Comparison of ENCODE assay signal across 8 cellular contexts in the genomic region with DNA sequence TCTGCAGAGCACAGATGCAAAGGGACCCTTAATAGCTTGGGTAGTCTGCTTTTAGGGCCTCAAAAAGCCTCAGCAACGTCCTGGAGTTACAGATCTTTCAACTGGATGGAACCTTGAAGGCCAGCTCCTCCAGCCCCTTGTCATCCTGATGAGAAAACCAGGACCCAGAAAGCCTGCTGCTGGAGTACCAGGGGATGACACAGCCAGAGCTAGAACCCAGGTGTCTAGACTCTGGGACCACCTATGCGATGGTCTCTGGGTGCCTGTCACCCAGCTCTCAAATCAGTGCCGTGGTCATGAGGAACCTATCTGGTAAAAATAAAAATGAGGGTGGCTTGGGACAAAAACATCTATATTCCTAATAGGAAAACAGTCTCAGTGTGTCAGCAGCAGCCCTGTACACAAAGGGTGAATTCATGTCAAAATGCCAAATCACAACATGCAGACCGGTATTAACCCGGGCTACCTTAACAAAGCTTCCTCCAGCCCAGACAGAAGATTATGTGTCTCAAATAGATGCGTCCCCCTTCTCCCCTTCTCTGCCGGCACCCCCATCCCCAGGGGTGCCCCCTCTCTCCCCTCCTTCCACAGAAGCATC. TPM values are rescaled to one million over a fixed set of nuclear protein-coding genes. Genes with fewer than 3 reads are reported as not detected.
DNase-seq lines count a peak whose midpoint lies in the region; ATAC-seq, FAIRE-seq and TF ChIP-seq lines count a peak whose summit lies in the region.

No MANE protein-coding gene starts in this region.

- H3K4me3 Mint-ChIP-seq in activated T-helper 2 cell treated with anti-CD3 and anti-CD28 coated beads, Interferon-gamma antibody, Interleukin-2, Interleukin-4, amounts not matched to agents 10 μg/mL and 5 μg/mL and 100 μg/mL, durations not matched to agents 14 hours and 24 hours and 36 hours (ENCODE audit: low read depth), result peak overlapping the region; percentile 14
- H3K4me3 Mint-ChIP-seq in glutamatergic neuron (ENCODE audit: unreplicated experiment), result peak overlapping the region; percentile 42

- peaks cover 45% of the 10 kb centered on the region for H3K4me1 Mint-ChIP-seq in activated T-helper 2 cell treated with anti-CD3 and anti-CD28 coated beads, Interferon-gamma antibody, Interleukin-2, Interleukin-4, amounts not matched to agents 10 μg/mL and 5 μg/mL and 100 μg/mL, durations not matched to agents 14 hours and 24 hours and 36 hours (ENCODE audit: low read depth)
- peaks cover 44% of the 10 kb centered on the region for H3K4me1 Mint-ChIP-seq in glutamatergic neuron (ENCODE audit: low read depth, unreplicated experiment)

- intact Hi-C loops in activated T-helper 2 cell treated with anti-CD3 and anti-CD28 coated beads, Interferon-gamma antibody, Interleukin-2, Interleukin-4, amounts not matched to agents 10 μg/mL and 5 μg/mL and 100 μg/mL, durations not matched to agents 14 hours and 24 hours and 36 hours (cut with micrococcal nuclease), result no loop called here
- intact Hi-C loops in gastrocnemius medialis (cut with DNase I; ENCODE audit: low total_unique reads), result no loop called here

- H3K9me3 Mint-ChIP-seq in activated T-helper 2 cell treated with anti-CD3 and anti-CD28 coated beads, Interferon-gamma antibody, Interleukin-2, Interleukin-4, amounts not matched to agents 10 μg/mL and 5 μg/mL and 100 μg/mL, durations not matched to agents 14 hours and 24 hours and 36 hours, result no peaks in the 10 kb centered on the region
- peaks cover 5% of the 10 kb centered on the region for H3K9me3 Mint-ChIP-seq in glutamatergic neuron (ENCODE audit: unreplicated experiment)

- no peak for DNase-seq in GM19239 (ENCODE audit: insufficient read length, low spot score)
- no peak for DNase-seq in activated T-helper 2 cell treated with anti-CD3 and anti-CD28 coated beads, Interferon-gamma antibody, Interleukin-2, Interleukin-4, amounts not matched to agents 10 μg/mL and 5 μg/mL and 100 μg/mL, durations not matched to agents 14 hours and 24 hours and 36 hours (ENCODE audit: low spot score)
- DNase-seq in glutamatergic neuron, result no peak
- no peak for DNase-seq in gastrocnemius medialis
- DNase-seq in DMS53 treated with DMSO at 0.1 percent for 48 hours (lab: John Stamatoyannopoulos, UW; ENCODE audit: unreplicated experiment), result no peak
- DNase-seq in DMS153 (lab: John Stamatoyannopoulos, UW), result no peak
- no peak for DNase-seq in MG63

- peak; percentile 64 for FAIRE-seq in GM19239 (lab: Jason Lieb, UNC)

- peak overlapping the region; percentile 56 to 66 (median 62) for H3K27ac ChIP-seq in gastrocnemius medialis

- H3K27me3 ChIP-seq in gastrocnemius medialis (no peaks in the 10 kb centered on the region), MG63 (no peaks in the 10 kb centered on the region)

- H3K36me3 ChIP-seq in gastrocnemius medialis (peaks cover 0 to 15% of the 10 kb centered on the region in 2 donors), MG63 (peaks cover 48% of the 10 kb centered on the region)

- peaks cover 50% of the 10 kb centered on the region for H3K36me3 Mint-ChIP-seq in activated T-helper 2 cell treated with anti-CD3 and anti-CD28 coated beads, Interferon-gamma antibody, Interleukin-2, Interleukin-4, amounts not matched to agents 10 μg/mL and 5 μg/mL and 100 μg/mL, durations not matched to agents 14 hours and 24 hours and 36 hours (ENCODE audit: low read depth)
- no peaks in the 10 kb centered on the region for H3K36me3 Mint-ChIP-seq in glutamatergic neuron (ENCODE audit: unreplicated experiment)

- no peak for TF ChIP-seq POLR2A in gastrocnemius medialis (IDR thresholded peaks at IDR 0.05)

- H3K9me3 ChIP-seq in gastrocnemius medialis (no peaks in the 10 kb centered on the region), MG63 (no peaks in the 10 kb centered on the region)

- H3K4me1 ChIP-seq in gastrocnemius medialis, result peaks cover 19 to 53% of the 10 kb centered on the region in 2 donors

- H3K4me3 ChIP-seq in gastrocnemius medialis, result peak overlapping the region in 3 of 4 donors; percentile 42 to 46 (median 43)
- H3K4me3 ChIP-seq in MG63, result no peak overlapping the region

- ATAC-seq in gastrocnemius medialis (no peak), HG02870 (IDR thresholded peaks at IDR 0.05; ENCODE audit: unreplicated experiment) (no peak)

- H3K27me3 Mint-ChIP-seq in activated T-helper 2 cell treated with anti-CD3 and anti-CD28 coated beads, Interferon-gamma antibody, Interleukin-2, Interleukin-4, amounts not matched to agents 10 μg/mL and 5 μg/mL and 100 μg/mL, durations not matched to agents 14 hours and 24 hours and 36 hours (ENCODE audit: low read depth), result no peaks in the 10 kb centered on the region
- peaks cover 10% of the 10 kb centered on the region for H3K27me3 Mint-ChIP-seq in glutamatergic neuron (ENCODE audit: unreplicated experiment)

- in situ Hi-C loops in gastrocnemius medialis (cut with MboI; ENCODE audit: low sequenced_read_pairs in 4 of 4), result no loop called here

- TF ChIP-seq CTCF in glutamatergic neuron (IDR thresholded peaks at IDR 0.05; ENCODE audit: partially characterized antibody, unreplicated experiment), result no peak
- TF ChIP-seq CTCF in gastrocnemius medialis (IDR thresholded peaks at IDR 0.05 in 4 of 5, conservative IDR thresholded peaks at IDR 0.05 in 1 of 5), result no peak

- H3K27ac Mint-ChIP-seq in activated T-helper 2 cell treated with anti-CD3 and anti-CD28 coated beads, Interferon-gamma antibody, Interleukin-2, Interleukin-4, amounts not matched to agents 10 μg/mL and 5 μg/mL and 100 μg/mL, durations not matched to agents 14 hours and 24 hours and 36 hours, result no peak overlapping the region
- peak overlapping the region; percentile 66 for H3K27ac Mint-ChIP-seq in glutamatergic neuron (ENCODE audit: unreplicated experiment)

RNA-seq across cellular contexts. Expression of a gene that starts 28.5 kb away (rescaled TPM):
- 21.1 and 22.4 TPM in 2 replicates for total RNA-seq in activated T-helper 2 cell treated with anti-CD3 and anti-CD28 coated beads, Interferon-gamma antibody, Interleukin-2, Interleukin-4, amounts not matched to agents 10 μg/mL and 5 μg/mL and 100 μg/mL, durations not matched to agents 14 hours and 24 hours and 36 hours
- 10.8 TPM for total RNA-seq in glutamatergic neuron (ENCODE audit: unreplicated experiment)
- 10 to 100 TPM in 3 of 4 donors, 1 to 10 TPM in 1; 9.1 to 13.4 (median 10.8) TPM for total RNA-seq in gastrocnemius medialis
- 13.4 and 29.3 TPM in 2 replicates for total RNA-seq in MG63 (2014; rRNA removed; shearing (Covaris generic); ENCODE audit: low replicate concordance)
